ENCODE assay signal across 8 cellular contexts in the genomic region with DNA sequence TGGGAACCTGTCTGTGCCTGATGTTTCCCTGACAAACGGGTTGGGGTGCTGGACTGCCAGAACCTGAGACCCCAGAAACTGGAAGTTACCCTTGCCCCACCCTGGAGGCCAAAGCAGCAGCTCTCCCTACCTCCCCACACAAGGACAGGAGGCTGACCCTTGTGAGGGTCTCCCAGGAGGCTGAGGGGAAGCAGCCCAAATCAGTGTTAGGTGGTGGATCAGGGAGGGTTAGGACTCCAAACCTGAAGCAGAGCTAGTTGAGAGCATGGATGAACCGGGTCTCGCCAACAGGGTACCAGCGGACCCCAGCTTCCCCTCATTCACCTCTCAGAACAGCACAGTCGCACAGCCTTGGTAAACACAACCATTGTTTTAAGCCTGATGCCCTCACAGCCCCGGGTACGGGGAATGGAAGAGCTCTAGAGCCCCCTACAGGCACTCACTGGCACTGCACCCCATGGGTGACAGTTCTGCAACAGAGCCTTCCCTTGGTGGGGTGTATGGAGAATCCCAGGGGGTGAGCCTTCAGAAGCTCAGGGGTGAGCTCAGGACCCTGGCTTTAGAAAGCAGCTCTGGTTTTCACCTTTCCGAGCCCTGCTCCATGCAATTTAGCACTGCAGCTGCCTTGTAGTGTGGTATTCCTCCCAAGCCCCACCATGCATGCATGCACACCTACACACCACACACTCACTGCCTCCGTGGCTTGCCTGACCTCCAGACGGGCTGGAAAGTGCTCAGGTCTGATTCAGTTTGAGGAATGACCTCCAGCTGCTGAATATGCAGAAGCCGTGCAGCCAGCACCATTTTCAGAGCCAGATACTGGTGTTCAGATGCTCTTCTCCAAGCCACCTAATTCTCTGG. TPM values are rescaled to one million over a fixed set of nuclear protein-coding genes. Genes with fewer than 3 reads are reported as not detected.
DNase-seq lines count a peak whose midpoint lies in the region; ATAC-seq, FAIRE-seq and TF ChIP-seq lines count a peak whose summit lies in the region.

No MANE protein-coding gene starts in this region.

- no peak overlapping the region for H3K4me3 Mint-ChIP-seq in activated CD8-positive, alpha-beta T cell treated with anti-CD3 and anti-CD28 coated beads, Interleukin-2, amount 10 ng/mL, durations not matched to agents 7 days and 5 days

- H3K9me3 ChIP-seq in ES-I3 (ENCODE audit: control insufficient read depth, insufficient read depth, low read length) (no peaks in the 10 kb centered on the region), endothelial cell of umbilical vein (replicated peaks; ENCODE audit: control insufficient read depth, insufficient read depth, low read length) (no peaks in the 10 kb centered on the region)

- no peaks in the 10 kb centered on the region for H3K9me3 Mint-ChIP-seq in activated CD8-positive, alpha-beta T cell treated with anti-CD3 and anti-CD28 coated beads, Interleukin-2, amount 10 ng/mL, durations not matched to agents 7 days and 5 days (ENCODE audit: insufficient read depth)

- H3K4me1 ChIP-seq in ES-I3 (ENCODE audit: insufficient read depth, low read length): no peaks in the 10 kb centered on the region; the same call in 1 of the 2 replicates
- no peaks in the 10 kb centered on the region for H3K4me1 ChIP-seq in endothelial cell of umbilical vein (ENCODE audit: control insufficient read depth, extremely low read depth, insufficient read depth, low read length)

- H3K4me3 ChIP-seq in endothelial cell of umbilical vein (replicated peaks in 1 of 3; ENCODE audit: insufficient read depth in 1 of 3, low read depth in 1 of 3, low read length in 3 of 3): no peak overlapping the region

- H3K36me3 ChIP-seq in ES-I3 (ENCODE audit: insufficient read depth, low read length) (no peaks in the 10 kb centered on the region), endothelial cell of umbilical vein (ENCODE audit: control insufficient read depth in 2 of 2, extremely low read depth in 1 of 2, insufficient read depth in 2 of 2, low read length in 2 of 2) (no peaks in the 10 kb centered on the region)

- DNase-seq in NCI-H774 (lab: John Stamatoyannopoulos, UW): peak; percentile 15
- DNase-seq in activated CD8-positive, alpha-beta T cell treated with anti-CD3 and anti-CD28 coated beads, Interleukin-2, amount 10 ng/mL, durations not matched to agents 7 days and 5 days: peak; percentile 77
- DNase-seq in endothelial cell of umbilical vein (ENCODE audit: low read depth, low spot score): peak; percentile 63
- DNase-seq in middle frontal gyrus (ENCODE audit: extremely low spot score, low spot score): peak; percentile 62
- DNase-seq in stimulated activated CD8-positive, alpha-beta memory T cell treated with anti-CD3 and anti-CD28 coated beads, Interleukin-4, amount 100 ng/mL, for 24 hours (ENCODE audit: low read depth): peak; percentile 48
- no peak for DNase-seq in GF-D8 (lab: John Stamatoyannopoulos, UW)

- no peak overlapping the region for H3K27ac ChIP-seq in endothelial cell of umbilical vein (ENCODE audit: insufficient read depth, low read depth, low read length)

- peak; percentile 81 for FAIRE-seq in endothelial cell of umbilical vein (lab: Jason Lieb, UNC)

- H3K9ac ChIP-seq in ES-I3 (ENCODE audit: low read depth, low read length) (peak overlapping the region; percentile 26; the same call in 1 of the 2 replicates), endothelial cell of umbilical vein (replicated peaks; ENCODE audit: extremely low read depth, insufficient read depth, low read length) (no peak overlapping the region)

- no TSS peak for BruUV-seq in endothelial cell of umbilical vein (replicated peaks; lab: Mats Ljungman, UMichigan)

- dilution Hi-C loops in endothelial cell of umbilical vein (cut with MboI; ENCODE audit: extremely low pct_ligation_motif_present, low sequenced_read_pairs): no loop called here

- peaks cover 21 to 39% of the 10 kb centered on the region in 2 experiments for H3K27me3 ChIP-seq in endothelial cell of umbilical vein (ENCODE audit: control insufficient read depth in 2 of 2, insufficient read depth in 2 of 2, low read length in 2 of 2)

- no peak overlapping the region for H3K27ac Mint-ChIP-seq in activated CD8-positive, alpha-beta T cell treated with anti-CD3 and anti-CD28 coated beads, Interleukin-2, amount 10 ng/mL, durations not matched to agents 7 days and 5 days

- peak; percentile 64 for ATAC-seq in HG03432 (IDR thresholded peaks at IDR 0.05; ENCODE audit: unreplicated experiment)
- ATAC-seq in activated CD8-positive, alpha-beta T cell treated with anti-CD3 and anti-CD28 coated beads, Interleukin-2, amount 10 ng/mL, durations not matched to agents 7 days and 5 days: peak; percentile 97

- peak; percentile 98 for TF ChIP-seq CTCF in endothelial cell of umbilical vein (IDR thresholded peaks at IDR 0.05; ENCODE audit: extremely low read depth in 1 of 2, insufficient read depth in 1 of 2, low read depth in 1 of 2, low read length in 2 of 2)

- H3K36me3 Mint-ChIP-seq in activated CD8-positive, alpha-beta T cell treated with anti-CD3 and anti-CD28 coated beads, Interleukin-2, amount 10 ng/mL, durations not matched to agents 7 days and 5 days (ENCODE audit: low read depth): no peaks in the 10 kb centered on the region

- CTCF ChIA-PET in activated CD8-positive, alpha-beta T cell treated with anti-CD3 and anti-CD28 coated beads, Interleukin-2, amount 10 ng/mL, durations not matched to agents 7 days and 5 days (lab: Charles Lee): interaction anchor here (0.5 to 3.7 kb wide), 17 partner anchors 9 to 1788 kb away, joined by 3 to 33 read pairs (median 4); no protein-coding TSS in a partner anchor
- CTCF ChIA-PET in endothelial cell of umbilical vein (lab: Charles Lee): interaction anchor here (0.5 to 3.9 kb wide), 34 partner anchors 9 to 809 kb away, joined by 3 to 115 read pairs (median 4); a partner anchor contains a TSS

- POLR2A ChIA-PET in activated CD8-positive, alpha-beta T cell treated with anti-CD3 and anti-CD28 coated beads, Interleukin-2, amount 10 ng/mL, durations not matched to agents 7 days and 5 days (lab: Charles Lee): interaction anchor here (0.9 kb wide), 1 partner anchor 336 kb away, joined by 3 read pairs; no protein-coding TSS in a partner anchor
- POLR2A ChIA-PET in endothelial cell of umbilical vein (lab: Charles Lee): no interaction called here

- H3K79me2 ChIP-seq in endothelial cell of umbilical vein (ENCODE audit: control insufficient read depth, insufficient read depth, low read length): no peaks in the 10 kb centered on the region

- H3K4me1 Mint-ChIP-seq in activated CD8-positive, alpha-beta T cell treated with anti-CD3 and anti-CD28 coated beads, Interleukin-2, amount 10 ng/mL, durations not matched to agents 7 days and 5 days (ENCODE audit: low read depth): no peaks in the 10 kb centered on the region

- H3K9me1 ChIP-seq in endothelial cell of umbilical vein (replicated peaks; ENCODE audit: control insufficient read depth, extremely low read depth, insufficient read depth, low read length): no peaks in the 10 kb centered on the region

- no peak for TF ChIP-seq POLR2A in endothelial cell of umbilical vein (IDR thresholded peaks at IDR 0.05; ENCODE audit: low read depth, low read length)

- H2AFZ ChIP-seq in endothelial cell of umbilical vein (ENCODE audit: low read depth, low read length): no peak overlapping the region

- intact Hi-C loops in endothelial cell of umbilical vein (cut with micrococcal nuclease): loop anchor here (1.0 to 10.0 kb wide), 7 partner anchors 38 to 808 kb away; a partner anchor contains a TSS

- no peak overlapping the region for H3K4me2 ChIP-seq in endothelial cell of umbilical vein (ENCODE audit: insufficient read depth, low read length)

- no peaks in the 10 kb centered on the region for H4K20me1 ChIP-seq in endothelial cell of umbilical vein (replicated peaks; ENCODE audit: control insufficient read depth, extremely low read depth, insufficient read depth, low read length)

- H3K27me3 Mint-ChIP-seq in activated CD8-positive, alpha-beta T cell treated with anti-CD3 and anti-CD28 coated beads, Interleukin-2, amount 10 ng/mL, durations not matched to agents 7 days and 5 days (ENCODE audit: low read depth): peaks cover 31% of the 10 kb centered on the region

TF ChIP-seq in endothelial cell of umbilical vein, 7 proteins besides CTCF, POLR2A, EP300 and RAD21:
- TF ChIP-seq POLR2AphosphoS5 (IDR thresholded peaks at IDR 0.05; ENCODE audit: insufficient read depth, low read depth, low read length) (no peak), MYC (IDR thresholded peaks at IDR 0.05; ENCODE audit: low read depth, low read length) (no peak), JUN (IDR thresholded peaks at IDR 0.05; ENCODE audit: borderline replicate concordance, insufficient read depth, insufficient read length, low read depth) (no peak), EZH2 (IDR thresholded peaks at IDR 0.05; ENCODE audit: borderline replicate concordance, low read depth, low read length, severe bottlenecking) (no peak), GATA2 (IDR thresholded peaks at IDR 0.05; ENCODE audit: insufficient read depth, insufficient read length, low read depth, low read length) (no peak), FOS (IDR thresholded peaks at IDR 0.05; ENCODE audit: borderline replicate concordance, insufficient read depth, low read length) (no peak)
- TF ChIP-seq, protein P1, sequence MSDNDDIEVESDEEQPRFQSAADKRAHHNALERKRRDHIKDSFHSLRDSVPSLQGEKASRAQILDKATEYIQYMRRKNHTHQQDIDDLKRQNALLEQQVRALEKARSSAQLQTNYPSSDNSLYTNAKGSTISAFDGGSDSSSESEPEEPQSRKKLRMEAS (IDR thresholded peaks at IDR 0.05; ENCODE audit: insufficient read depth, insufficient read length): no peak
TF ChIP-seq in endothelial cell of umbilical vein: peak in this region for 0.

RNA-seq across cellular contexts. Expression of a gene that starts 11.2 kb away (rescaled TPM):
- under 1 TPM in 1 of 2 experiments, not detected in 1; 0.05 TPM for total RNA-seq in activated CD8-positive, alpha-beta T cell treated with anti-CD3 and anti-CD28 coated beads, Interleukin-2, amount 10 ng/mL, durations not matched to agents 7 days and 5 days
- total RNA-seq in endothelial cell of umbilical vein: not detected in 2 replicates
- polyA plus RNA-seq in endothelial cell of umbilical vein: not detected in 2 replicates
- not detected in 2 replicates for polyA plus RNA-seq in endothelial cell of umbilical vein (2011; cell fraction: cytosol; rRNA removed)
- not detected in 2 replicates for polyA plus RNA-seq in endothelial cell of umbilical vein (2011; cell fraction: nucleus; rRNA removed)
- polyA plus RNA-seq in endothelial cell of umbilical vein (2012): not detected in 2 replicates
- 0.10 and 0.15 TPM in 2 replicates for polyA minus RNA-seq in endothelial cell of umbilical vein
- polyA minus RNA-seq in endothelial cell of umbilical vein (2011; cell fraction: cytosol; rRNA and poly(A)+ RNA removed): not detected
- not detected in 2 replicates for polyA minus RNA-seq in endothelial cell of umbilical vein (2011; cell fraction: nucleus; rRNA and poly(A)+ RNA removed)
